15 cellular contexts compared by ENCODE assay signal in genomic region chr3:141737108-141737507, GRCh38. TPM values are rescaled to one million over a fixed set of nuclear protein-coding genes. Genes with fewer than 3 reads are reported as not detected.
A peak's percentile ranks its signal among the peaks of the same experiment; 100 is the strongest.
DNase-seq lines count a peak whose midpoint lies in the region; ATAC-seq and TF ChIP-seq lines count a peak whose summit lies in the region.
"Had no signal": no experiment of that assay in that cellular context is flagged by ENCODE, and none has a peak within 500 bp of the region (broad histone marks: within the 10 kb centered on the region; RNA-seq: fewer than 3 reads in every experiment).

No MANE protein-coding gene starts in this region.

- peaks cover 23% of the 10 kb centered on the region for H3K4me1 ChIP-seq in CD8-positive, alpha-beta T cell (ENCODE audit: insufficient read depth, low read length)
- H3K4me1 ChIP-seq: colonic mucosa had no signal

- CTCF ChIA-PET in CD8-positive, alpha-beta T cell (lab: Charles Lee) = interaction anchor here (0.6 to 1.2 kb wide), 4 partner anchors 60 to 176 kb away, joined by 3 to 8 read pairs (median 5); no protein-coding TSS in a partner anchor
- CTCF ChIA-PET in T-cell (lab: Charles Lee) = interaction anchor here in 1 of 2 donors (0.8 to 4.0 kb wide), 3 partner anchors 138 to 543 kb away, joined by 3 to 24 read pairs (median 4); no protein-coding TSS in a partner anchor

- intact Hi-C loops in CD8-positive, alpha-beta T cell (cut with DNase I, micrococcal nuclease) = loop anchor here (5.0 to 10.0 kb wide), 11 partner anchors 160 to 1265 kb away; partner anchors contain the start of genes ATR (in 1 of the 2), PXYLP1 (in 1 of the 2), SLC25A36 (in 1 of the 2) and TFDP2 (in 1 of the 2)

- H3K36me3 Mint-ChIP-seq in CD8-positive, alpha-beta T cell = peaks cover 19% of the 10 kb centered on the region
- no peaks in the 10 kb centered on the region for H3K36me3 Mint-ChIP-seq in T-cell
- H3K36me3 Mint-ChIP-seq in neural crest cell (ENCODE audit: low read depth) = no peaks in the 10 kb centered on the region

- H3K4me3 ChIP-seq in CD8-positive, alpha-beta T cell (ENCODE audit: low read depth, low read length) = no peak overlapping the region

- H3K27ac ChIP-seq in CD8-positive, alpha-beta T cell (ENCODE audit: low read depth, low read length) = no peak overlapping the region

- no peak for DNase-seq in CD8-positive, alpha-beta T cell
- DNase-seq in Kasumi-1 (lab: John Stamatoyannopoulos, UW) (peak; percentile 21 to 48), T-cell (no peak), neural crest cell (ENCODE audit: low read depth, low spot score) (no peak), globus pallidus (ENCODE audit: low spot score) (no peak), UCSD-AML1 (lab: John Stamatoyannopoulos, UW; ENCODE audit: unreplicated experiment) (no peak)
- DNase-seq in stimulated activated CD4-positive, alpha-beta T cell treated with anti-CD3 and anti-CD28 coated beads, Interleukin-15, amount 100 ng/mL, for 24 hours = no peak
- DNase-seq: activated naive CD8-positive, alpha-beta T cell treated with anti-CD3 and anti-CD28 coated beads, Interleukin-2, amount 50 U/mL, for 24 hours; colonic mucosa; stimulated activated CD4-positive, alpha-beta T cell treated with anti-CD3 and anti-CD28 coated beads, Interleukin-1b, Interleukin-23, amount 100 ng/mL, for 48 hours had no signal

- H3K4me3 Mint-ChIP-seq in CD8-positive, alpha-beta T cell = no peak overlapping the region
- no peak overlapping the region for H3K4me3 Mint-ChIP-seq in T-cell
- peak overlapping the region; percentile 28 for H3K4me3 Mint-ChIP-seq in neural crest cell

- no peaks in the 10 kb centered on the region for H3K36me3 ChIP-seq in CD8-positive, alpha-beta T cell (ENCODE audit: insufficient read depth, low read length)
- H3K36me3 ChIP-seq: colonic mucosa had no signal

- POLR2A ChIA-PET in CD8-positive, alpha-beta T cell (lab: Charles Lee) = interaction anchor here (1.5 kb wide), 1 partner anchor 143 kb away, joined by 4 read pairs; no protein-coding TSS in a partner anchor
- POLR2A ChIA-PET in T-cell (lab: Charles Lee) = no interaction called here

- peak overlapping the region; percentile 49 for H3K27ac Mint-ChIP-seq in CD8-positive, alpha-beta T cell
- H3K27ac Mint-ChIP-seq in T-cell (peak overlapping the region; percentile 37 to 62), neural crest cell (ENCODE audit: unreplicated experiment) (no peak overlapping the region)

- no peaks in the 10 kb centered on the region for H3K9me3 Mint-ChIP-seq in CD8-positive, alpha-beta T cell
- H3K9me3 Mint-ChIP-seq in T-cell (no peaks in the 10 kb centered on the region), neural crest cell (no peaks in the 10 kb centered on the region)
- H3K9me3 Mint-ChIP-seq: activated naive CD8-positive, alpha-beta T cell treated with anti-CD3 and anti-CD28 coated beads, Interleukin-2, amount 50 U/mL, for 24 hours had no signal

- H3K4me1 Mint-ChIP-seq in CD8-positive, alpha-beta T cell (ENCODE audit: low read depth) = peaks cover 28% of the 10 kb centered on the region
- H3K4me1 Mint-ChIP-seq in T-cell (peaks cover 31 to 42% (median 34%) of the 10 kb centered on the region in 3 donors), neural crest cell (peaks cover 15% of the 10 kb centered on the region)

- ATAC-seq in CD8-positive, alpha-beta T cell = no peak
- no peak for ATAC-seq in T-cell (replicated peaks in 1 of 4)
- ATAC-seq in GM19463 (IDR thresholded peaks at IDR 0.05; ENCODE audit: unreplicated experiment) = no peak

- H3K9me3 ChIP-seq in CD8-positive, alpha-beta T cell (ENCODE audit: low read length) = no peaks in the 10 kb centered on the region
- H3K9me3 ChIP-seq: colonic mucosa had no signal

- TF ChIP-seq CTCF in CD8-positive, alpha-beta T cell (IDR thresholded peaks at IDR 0.05) = no peak
- TF ChIP-seq CTCF in neural crest cell (conservative IDR thresholded peaks at IDR 0.05) = no peak

- no peaks in the 10 kb centered on the region for H3K27me3 ChIP-seq in CD8-positive, alpha-beta T cell (ENCODE audit: insufficient read depth, low read length)
- H3K27me3 ChIP-seq: colonic mucosa had no signal

- no peaks in the 10 kb centered on the region for H3K27me3 Mint-ChIP-seq in CD8-positive, alpha-beta T cell (ENCODE audit: low read depth)
- H3K27me3 Mint-ChIP-seq in T-cell (no peaks in the 10 kb centered on the region), neural crest cell (ENCODE audit: low read depth) (no peaks in the 10 kb centered on the region)
- H3K27me3 Mint-ChIP-seq: activated naive CD8-positive, alpha-beta T cell treated with anti-CD3 and anti-CD28 coated beads, Interleukin-2, amount 50 U/mL, for 24 hours had no signal

RNA-seq across cellular contexts. Expression of gene RNF7, which starts 1.0 kb away (rescaled TPM):
- 10 to 100 TPM; 82.8 to 83.9 TPM for total RNA-seq in CD8-positive, alpha-beta T cell
- 10 to 100 TPM; 53.5 to 61.2 (median 55.5) TPM for total RNA-seq in T-cell
- total RNA-seq in neural crest cell = 103 and 107 TPM in 2 replicates

RNA-seq across cellular contexts. Expression of gene GRK7, which starts 26.1 kb away (rescaled TPM):
- under 1 TPM in 1 of 2 experiments, not detected in 1; 0.16 TPM for total RNA-seq in CD8-positive, alpha-beta T cell
- under 1 TPM; 0.09 to 0.19 (median 0.15) TPM for total RNA-seq in T-cell
- total RNA-seq in neural crest cell = not detected in 2 replicates
- total RNA-seq: colonic mucosa; M059J; NCI-H460; occipital lobe; T-helper 1 cell treated with Interleukin-12 subunit alpha and Interleukin-12 subunit beta and Interleukin-4 antibody, amounts not matched to agents 30 ng/mL and 1 ng/mL, for 36 hours had no signal

Comparison
In these comparisons a context has a peak if more than half of its experiments do, and no peak if none do; other contexts are left out.
1. DNase-seq: peak in Kasumi-1 (2 of 2); none in CD8-positive, alpha-beta T cell (0 of 7), T-cell (0 of 34), neural crest cell (single experiment), globus pallidus (single experiment), UCSD-AML1 (single experiment) and stimulated activated CD4-positive, alpha-beta T cell treated with anti-CD3 and anti-CD28 coated beads, Interleukin-15, amount 100 ng/mL, for 24 hours (single experiment).